31 cellular contexts compared by ENCODE assay signal in the genomic region with DNA sequence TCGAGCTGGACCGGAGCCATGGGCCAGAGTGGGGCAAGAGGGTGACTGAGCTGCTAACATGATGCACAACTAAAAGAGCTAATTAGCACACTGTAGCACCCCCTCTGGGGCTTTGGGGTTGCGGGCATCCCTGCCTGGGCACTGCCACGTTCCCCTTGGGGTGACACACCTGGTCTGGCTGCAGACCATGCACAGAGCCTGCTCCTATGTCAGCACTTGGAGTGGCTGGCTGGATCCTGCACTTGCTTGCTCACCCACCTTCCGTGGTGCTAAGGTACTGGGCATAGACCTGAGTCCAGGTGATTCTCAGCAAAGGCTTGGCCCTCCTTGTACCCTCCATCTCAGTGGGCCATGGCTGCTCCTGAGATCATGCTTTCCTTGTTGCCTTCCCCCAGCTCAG.
"Had no signal": no experiment of that assay in that cellular context is flagged by ENCODE, and none has a peak within 500 bp of the region (broad histone marks: within the 10 kb centered on the region; RNA-seq: fewer than 3 reads in every experiment).

No MANE protein-coding gene starts in this region.

- ATAC-seq: activated CD4-positive, alpha-beta T cell treated with anti-CD3 and anti-CD28 coated beads for 36 hours; left ventricle myocardium superior; pancreas; sciatic nerve; T-cell had no signal

- H3K27ac Mint-ChIP-seq: activated B cell treated with CpG ODN at 0.5 μM for 24 hours; activated CD4-positive, alpha-beta T cell treated with anti-CD3 and anti-CD28 coated beads for 36 hours; activated T-helper 1 cell treated with anti-CD3 and anti-CD28 coated beads, Interleukin-12 subunit alpha, Interleukin-12 subunit beta, Interleukin-2, Interleukin-4 antibody, amounts not matched to agents 30 ng/mL and 10 ng/mL and 1 ng/mL, durations not matched to agents 14 hours and 24 hours and 36 hours; mesothelial cell of epicardium; T-helper 2 cell treated with Interferon-gamma antibody and Interleukin-4, amounts not matched to agents 5 μg/mL and 100 μg/mL, for 36 hours had no signal

- DNase-seq: activated B cell treated with CpG ODN at 0.5 μM for 24 hours; activated CD4-positive, alpha-beta T cell treated with anti-CD3 and anti-CD28 coated beads for 36 hours; activated CD4-positive, alpha-beta T cell treated with anti-CD3 and anti-CD28 coated beads, Interleukin-2, amount 50 U/mL, for 4 hours; activated CD8-positive, alpha-beta memory T cell treated with anti-CD3 and anti-CD28 coated beads for 24 hours; activated effector memory CD4-positive, alpha-beta T cell treated with anti-CD3 and anti-CD28 coated beads, Interleukin-2, amount 50 U/mL, for 16 hours; activated naive CD4-positive, alpha-beta T cell treated with anti-CD3 and anti-CD28 coated beads, Interleukin-2, amount 50 U/mL, for 16 hours; amniotic stem cell; brain microvascular endothelial cell; colonic mucosa; dorsolateral prefrontal cortex; foreskin fibroblast; left ventricle myocardium superior; mammary epithelial cell; naive B cell; nucleus accumbens; pancreas; retina; stimulated activated CD4-positive, alpha-beta T cell treated with anti-CD3 and anti-CD28 coated beads, Interleukin-12 subunit alpha, Interleukin-12 subunit beta, amount 100 ng/mL, for 4 hours; stimulated activated CD4-positive, alpha-beta T cell treated with anti-CD3 and anti-CD28 coated beads, Interleukin-4, amount 100 ng/mL, for 1 hour; T-cell; trophoblast cell; uterus had no signal

- H3K27me3 Mint-ChIP-seq: activated B cell treated with CpG ODN at 0.5 μM for 24 hours; activated CD4-positive, alpha-beta T cell treated with anti-CD3 and anti-CD28 coated beads for 36 hours; naive B cell; stimulated activated naive CD8-positive, alpha-beta T cell treated with anti-CD3 and anti-CD28 coated beads, Interleukin-15, Interleukin-2, amounts not matched to agents 100 ng/mL and 50 ng/mL, for 24 hours; T-cell had no signal

- H3K9me3 Mint-ChIP-seq: mesothelial cell of epicardium; neural crest cell; stimulated activated naive CD8-positive, alpha-beta T cell treated with anti-CD3 and anti-CD28 coated beads, Interleukin-15, Interleukin-2, amounts not matched to agents 100 ng/mL and 50 ng/mL, for 24 hours; T-cell had no signal

- FAIRE-seq: astrocyte, endothelial cell of umbilical vein, islet of Langerhans, pancreas had no signal

- H3K4me3 Mint-ChIP-seq: activated B cell treated with CpG ODN at 0.5 μM for 24 hours; activated CD4-positive, alpha-beta T cell treated with anti-CD3 and anti-CD28 coated beads for 36 hours; activated T-helper 1 cell treated with anti-CD3 and anti-CD28 coated beads, Interleukin-12 subunit alpha, Interleukin-12 subunit beta, Interleukin-2, Interleukin-4 antibody, amounts not matched to agents 30 ng/mL and 10 ng/mL and 1 ng/mL, durations not matched to agents 14 hours and 24 hours and 36 hours; mesothelial cell of epicardium; neural crest cell; stimulated activated naive CD8-positive, alpha-beta T cell treated with anti-CD3 and anti-CD28 coated beads, Interleukin-15, Interleukin-2, amounts not matched to agents 100 ng/mL and 50 ng/mL, for 24 hours; T-cell; T-helper 2 cell treated with Interferon-gamma antibody and Interleukin-4, amounts not matched to agents 5 μg/mL and 100 μg/mL, for 36 hours had no signal
